In genomic region chr13:64223016-64223415, GRCh38 we compare ENCODE assay signal across 35 cellular contexts.
"Had no signal": no experiment of that assay in that cellular context is flagged by ENCODE, and none has a peak within 500 bp of the region (broad histone marks: within the 10 kb centered on the region; RNA-seq: fewer than 3 reads in every experiment).

No MANE protein-coding gene starts in this region.

- H3K27me3 ChIP-seq: MG63 had no signal

- DNase-seq: Karpas-422, Kasumi-1, MG63, MM.1S, MV-4-11, NCI-H1048, NCI-H1092, NCI-H1092 treated with DMSO at 0.1 percent for 48 hours, NCI-H1105, NCI-H1105 treated with DMSO at 0.1 percent for 48 hours, NCI-H1417, NCI-H1417 treated with DMSO at 0.1 percent for 48 hours, NCI-H1436, NCI-H1436 treated with DMSO at 0.1 percent for 48 hours, NCI-H146, NCI-H1694, NCI-H1694 treated with DMSO at 0.1 percent for 48 hours, NCI-H187, NCI-H187 treated with DMSO at 0.1 percent for 48 hours, NCI-H1930, NCI-H2029, NCI-H2029 treated with DMSO at 0.1 percent for 48 hours, NCI-H2081, NCI-H2107, NCI-H2171, NCI-H2171 treated with DMSO at 0.1 percent for 48 hours, NCI-H2227 treated with DMSO at 0.1 percent for 48 hours, NCI-H226, NCI-H345, NCI-H446, NCI-H446 treated with DMSO at 0.1 percent for 48 hours, NCI-H510A, NCI-H510A treated with DMSO at 0.1 percent for 48 hours, NCI-H524, NCI-H524 treated with DMSO at 0.1 percent for 48 hours had no signal

- H3K4me3 ChIP-seq: MG63 had no signal

- H3K36me3 ChIP-seq: MG63 had no signal
